In genomic region chr13:20495087-20496023, GRCh38 we compare ENCODE assay signal across 8 cellular contexts.
DNase-seq lines count a peak whose midpoint lies in the region; ATAC-seq and TF ChIP-seq lines count a peak whose summit lies in the region.

No MANE protein-coding gene starts in this region.

- H3K27ac ChIP-seq in DOHH2 (ENCODE audit: low read depth, low read length) (no peak overlapping the region), mucosa of rectum (ENCODE audit: low read depth in 2 of 2, low read length in 2 of 2) (no peak overlapping the region)

- ATAC-seq in HG02642 (IDR thresholded peaks at IDR 0.05; ENCODE audit: poor library complexity, unreplicated experiment) = peak; percentile 58
- ATAC-seq in HG03342 (IDR thresholded peaks at IDR 0.05; ENCODE audit: unreplicated experiment) = no peak

- no peaks in the 10 kb centered on the region for H3K36me3 ChIP-seq in DOHH2 (ENCODE audit: control insufficient read depth, low read length)
- H3K36me3 ChIP-seq in mucosa of rectum (ENCODE audit: control insufficient read depth in 2 of 2, insufficient read depth in 2 of 2, low read length in 2 of 2) = peaks cover 0 to 2% of the 10 kb centered on the region in 2 donors

- H3K9me2 ChIP-seq in DOHH2 (replicated peaks; ENCODE audit: control insufficient read depth, low read length) = no peaks in the 10 kb centered on the region

- H3K4me2 ChIP-seq in DOHH2 (ENCODE audit: low read length) = no peak overlapping the region

- DNase-seq in NOMO-1 treated with dmso at 0.1 percent for 144 hours (lab: John Stamatoyannopoulos, UW; ENCODE audit: unreplicated experiment) (peak; percentile 74), epidermal melanocyte (ENCODE audit: insufficient read length, low spot score) (peak; percentile 64)
- peak; percentile 29 for DNase-seq in activated CD8-positive, alpha-beta memory T cell treated with anti-CD3 and anti-CD28 coated beads, Interleukin-2, amount 50 U/mL, for 1 hour (ENCODE audit: extremely low read depth)
- DNase-seq in stimulated activated naive CD4-positive, alpha-beta T cell (lab: John Stamatoyannopoulos, UW) = peak; percentile 20 to 83 (median 46)

- no peaks in the 10 kb centered on the region for H3K79me2 ChIP-seq in DOHH2 (ENCODE audit: control insufficient read depth, low read length)

- H3K9me3 ChIP-seq in DOHH2 (ENCODE audit: control insufficient read depth, insufficient read depth, low read length) (peaks cover 5% of the 10 kb centered on the region; the same call in 1 of the 2 replicates), mucosa of rectum (ENCODE audit: control insufficient read depth in 2 of 2, low read length in 2 of 2) (no peaks in the 10 kb centered on the region)

- peak overlapping the region; percentile 9 to 36 for H3K9ac ChIP-seq in mucosa of rectum (ENCODE audit: low read depth in 1 of 2, low read length in 2 of 2)

- no peaks in the 10 kb centered on the region for H3K4me1 ChIP-seq in DOHH2 (ENCODE audit: control insufficient read depth, low read length)
- peaks cover 4 to 9% of the 10 kb centered on the region in 2 donors for H3K4me1 ChIP-seq in mucosa of rectum (ENCODE audit: control insufficient read depth in 2 of 2, insufficient read depth in 2 of 2, low read length in 2 of 2)

- peak; percentile 87 for TF ChIP-seq CTCF in DOHH2 (IDR thresholded peaks at IDR 0.05; ENCODE audit: low read depth, low read length, poor library complexity, severe bottlenecking)

- no peak overlapping the region for H3K4me3 ChIP-seq in DOHH2 (ENCODE audit: low read length)
- H3K4me3 ChIP-seq in mucosa of rectum (ENCODE audit: low read length in 2 of 2) = peak overlapping the region; percentile 20 to 50

- H3K27me3 ChIP-seq in DOHH2 (ENCODE audit: control insufficient read depth, low read length) (no peaks in the 10 kb centered on the region), mucosa of rectum (ENCODE audit: control insufficient read depth in 2 of 2, insufficient read depth in 2 of 2, low read length in 2 of 2) (no peaks in the 10 kb centered on the region)

- no peaks in the 10 kb centered on the region for H4K20me1 ChIP-seq in DOHH2 (ENCODE audit: control insufficient read depth, insufficient read depth, low read depth, low read length)

- no peaks in the 10 kb centered on the region for H3F3A ChIP-seq in DOHH2 (ENCODE audit: control insufficient read depth, insufficient read depth)
